10 cellular contexts compared by ENCODE assay signal in the genomic region with DNA sequence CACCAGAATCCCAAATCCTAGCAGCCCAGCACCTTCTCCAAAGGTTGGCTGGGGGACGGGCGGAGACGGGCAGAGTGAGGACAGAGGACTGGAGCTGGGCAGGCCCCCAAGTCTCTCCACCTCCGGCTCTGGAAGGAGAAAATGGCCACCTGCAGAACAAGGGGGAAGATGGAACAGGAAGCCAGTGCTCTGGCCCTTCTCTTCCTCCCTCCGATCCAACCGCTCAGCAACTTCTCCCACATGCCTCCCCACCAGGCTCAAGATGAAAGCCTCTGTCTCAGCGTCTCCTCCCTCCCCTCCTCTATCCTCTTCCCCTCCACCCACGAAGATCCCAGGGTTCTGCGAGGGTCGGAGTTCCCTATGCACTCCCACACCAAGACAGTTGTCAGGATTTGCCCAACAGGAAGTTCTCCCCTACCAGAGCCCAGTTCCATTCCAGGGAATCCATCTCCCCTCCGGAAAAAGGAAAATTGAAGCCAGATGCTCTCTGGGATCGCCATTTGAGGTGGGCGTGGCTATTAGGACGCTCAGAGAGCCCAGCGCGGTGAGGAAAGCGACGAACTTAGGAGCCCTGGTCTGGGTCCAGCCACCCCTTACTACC. TPM values are rescaled to one million over a fixed set of nuclear protein-coding genes. Genes with fewer than 3 reads are reported as not detected.
DNase-seq lines count a peak whose midpoint lies in the region; ATAC-seq and TF ChIP-seq lines count a peak whose summit lies in the region.
"Had no signal": no experiment of that assay in that cellular context is flagged by ENCODE, and none has a peak within 500 bp of the region (broad histone marks: within the 10 kb centered on the region; RNA-seq: fewer than 3 reads in every experiment).

No MANE protein-coding gene starts in this region.

- H3K14ac ChIP-seq in neuronal stem cell (ENCODE audit: low read length) = no peak overlapping the region

- ATAC-seq in HG02571 (IDR thresholded peaks at IDR 0.05; ENCODE audit: unreplicated experiment) = no peak
- ATAC-seq: T-helper 17 cell had no signal

- H3K23ac ChIP-seq in neuronal stem cell (ENCODE audit: low read depth, low read length, poor library complexity) = peak overlapping the region; percentile 4

- peaks cover under 1% of the 10 kb centered on the region for H3K79me1 ChIP-seq in neuronal stem cell (ENCODE audit: low read depth, low read length)

- DNase-seq in AG09309 (ENCODE audit: low read depth) (no peak), NCI-H82 (lab: John Stamatoyannopoulos, UW) (peak; percentile 83), foreskin fibroblast (peak; percentile 27 to 80), neuronal stem cell (ENCODE audit: low spot score) (peak; percentile 64), RKO (ENCODE audit: low spot score) (no peak), NCI-H128 (lab: John Stamatoyannopoulos, UW; ENCODE audit: unreplicated experiment) (no peak)
- no peak for DNase-seq in activated CD4-positive, CD25-positive, alpha-beta regulatory T cell treated with anti-CD3 and anti-CD28 coated beads, Interleukin-2, amount 50 U/mL, for 72 hours
- DNase-seq: DND-41, T-helper 17 cell had no signal

- H2BK120ac ChIP-seq in neuronal stem cell (ENCODE audit: low read depth, low read length) = peak overlapping the region; percentile 68

- H4K8ac ChIP-seq in neuronal stem cell (ENCODE audit: low read depth, low read length) = no peak overlapping the region

- H3K18ac ChIP-seq in neuronal stem cell (ENCODE audit: low read length) = peak overlapping the region; percentile 93

- H3K27ac ChIP-seq in neuronal stem cell (replicated peaks; ENCODE audit: low read length) = peak overlapping the region; percentile 99

- no peak overlapping the region for H3K4ac ChIP-seq in neuronal stem cell (ENCODE audit: low read length)

- peak overlapping the region; percentile 71 for H3K9ac ChIP-seq in neuronal stem cell (ENCODE audit: low read depth, low read length, poor library complexity)

- TF ChIP-seq CTCF in AG09309 (IDR thresholded peaks at IDR 0.05; ENCODE audit: control insufficient read depth, insufficient read depth, low read depth, low read length, missing control alignments) (no peak), foreskin fibroblast (IDR thresholded peaks at IDR 0.05; ENCODE audit: low read depth, low read length) (no peak)

- H2BK12ac ChIP-seq in neuronal stem cell (ENCODE audit: low read length) = no peak overlapping the region

- H3K4me2 ChIP-seq in neuronal stem cell (ENCODE audit: insufficient read depth, low read length, poor library complexity, severe bottlenecking) = peak overlapping the region; percentile 68

- no peak overlapping the region for H2AK5ac ChIP-seq in neuronal stem cell (ENCODE audit: low read depth, low read length)

- peak overlapping the region; percentile 79 for H2AFZ ChIP-seq in neuronal stem cell (ENCODE audit: low read length)

- no peaks in the 10 kb centered on the region for H3K9me3 ChIP-seq in neuronal stem cell (replicated peaks in 1 of 2; ENCODE audit: control insufficient read depth in 2 of 2, insufficient read depth in 1 of 2, low read depth in 1 of 2, low read length in 2 of 2)

- no peaks in the 10 kb centered on the region for H3K27me3 ChIP-seq in neuronal stem cell (ENCODE audit: control insufficient read depth in 3 of 3, insufficient read depth in 3 of 3, low read depth in 1 of 3, low read length in 3 of 3)

- H3K4me3 ChIP-seq in AG09309 (ENCODE audit: control insufficient read depth, low read depth, low read length) (peak overlapping the region; percentile 19), foreskin fibroblast (ENCODE audit: low read depth in 1 of 2, low read length in 2 of 2) (peak overlapping the region; percentile 24 to 44), neuronal stem cell (ENCODE audit: low read length in 2 of 2) (peak overlapping the region; percentile 42 to 71)

- H2BK15ac ChIP-seq in neuronal stem cell (ENCODE audit: low read length) = no peak overlapping the region

- H4K91ac ChIP-seq in neuronal stem cell (ENCODE audit: low read depth, low read length, poor library complexity) = peak overlapping the region; percentile 18

- WGBS in neuronal stem cell (ENCODE audit: extremely low coverage in 2 of 2, insufficient read length in 2 of 2, insufficient replicate concordance in 1 of 2), 2 donors = no CpG with 5 or more reads among the region's 18 CpGs

- H2BK5ac ChIP-seq in neuronal stem cell (ENCODE audit: low read length) = peak overlapping the region; percentile 89

- H3K4me1 ChIP-seq in neuronal stem cell (ENCODE audit: control insufficient read depth in 2 of 2, insufficient read depth in 1 of 2, low read depth in 1 of 2, low read length in 2 of 2) = peaks cover 13 to 17% of the 10 kb centered on the region in 2 donors

- H3K36me3 ChIP-seq in neuronal stem cell (replicated peaks in 1 of 2; ENCODE audit: control insufficient read depth in 2 of 2, insufficient read depth in 2 of 2, low read length in 2 of 2) = no peaks in the 10 kb centered on the region

RNA-seq across cellular contexts. Expression of a gene that starts 20.0 kb away (rescaled TPM):
- polyA plus RNA-seq in neuronal stem cell (2013, experiment 1 of 2) = 35.3 TPM
- 35.4 TPM for polyA plus RNA-seq in neuronal stem cell (2013, experiment 2 of 2)

RNA-seq across cellular contexts. Expression of a gene that starts 40.2 kb away (rescaled TPM):
- 30.5 TPM for polyA plus RNA-seq in neuronal stem cell (2013, experiment 1 of 2)
- 30.3 TPM for polyA plus RNA-seq in neuronal stem cell (2013, experiment 2 of 2)

Comparison
In these comparisons a context has a peak if more than half of its experiments do, and no peak if none do; other contexts are left out.
1. DNase-seq: peak in NCI-H82 (single experiment), foreskin fibroblast (2 of 2) and neuronal stem cell (single experiment); none in AG09309 (single experiment), activated CD4-positive, CD25-positive, alpha-beta regulatory T cell treated with anti-CD3 and anti-CD28 coated beads, Interleukin-2, amount 50 U/mL, for 72 hours (single experiment), RKO (single experiment) and NCI-H128 (single experiment).
2. Peak in every context shown above with its lines, with median percentiles within 50 percentile points of each other: H3K4me3 ChIP-seq.